ENCODE assay signal across 25 cellular contexts in genomic region chr12:128747441-128747840, GRCh38.
"Had no signal": no experiment of that assay in that cellular context is flagged by ENCODE, and none has a peak within 500 bp of the region (broad histone marks: within the 10 kb centered on the region; RNA-seq: fewer than 3 reads in every experiment).

No MANE protein-coding gene starts in this region.

- H3K27ac Mint-ChIP-seq: dendritic cell treated with granulocyte-macrophage colony-stimulating factor and Interleukin-4, amounts not matched to agents 40 ng/mL and 50 ng/mL, for 4 days; naive thymus-derived CD4-positive, alpha-beta T cell; progenitor cell of endocrine pancreas had no signal

- H3K36me3 Mint-ChIP-seq: naive thymus-derived CD4-positive, alpha-beta T cell had no signal

- H3K27ac ChIP-seq: colonic mucosa, esophagus muscularis mucosa, foreskin keratinocyte, gastroesophageal sphincter, neutrophil, parathyroid adenoma, right lobe of liver, suprapubic skin, transverse colon, upper lobe of right lung, uterus had no signal

- H3K79me2 ChIP-seq: parathyroid adenoma had no signal

- H2AFZ ChIP-seq: parathyroid adenoma had no signal

- H3K27me3 ChIP-seq: colonic mucosa, esophagus muscularis mucosa, foreskin keratinocyte, gastroesophageal sphincter, right lobe of liver, transverse colon, upper lobe of right lung, uterus had no signal

- H3K9me3 ChIP-seq: colonic mucosa, esophagus muscularis mucosa, gastroesophageal sphincter, neutrophil, right lobe of liver, suprapubic skin, transverse colon, upper lobe of right lung, uterus had no signal

- DNase-seq: colonic mucosa; effector CD8-positive, alpha-beta T cell; foreskin keratinocyte; kidney; mesenchymal stem cell; midbrain; naive thymus-derived CD4-positive, alpha-beta T cell; right lobe of liver; small intestine; stimulated activated CD4-positive, alpha-beta T cell treated with anti-CD3 and anti-CD28 coated beads, Interleukin-15, amount 100 ng/mL, for 24 hours; stimulated activated CD4-positive, alpha-beta T cell treated with anti-CD3 and anti-CD28 coated beads, Interleukin-2, amount 100 ng/mL, for 48 hours; stimulated activated naive CD4-positive, alpha-beta T cell; stimulated activated naive CD8-positive, alpha-beta T cell treated with anti-CD3 and anti-CD28 coated beads, Interleukin-15, amount 100 ng/mL, for 72 hours; transverse colon; upper lobe of right lung; uterus had no signal

- H3K4me3 ChIP-seq: colonic mucosa, esophagus muscularis mucosa, gastroesophageal sphincter, right lobe of liver, suprapubic skin, transverse colon, upper lobe of right lung, uterus had no signal

- H3K36me3 ChIP-seq: colonic mucosa, esophagus muscularis mucosa, gastroesophageal sphincter, neutrophil, right lobe of liver, suprapubic skin, transverse colon, upper lobe of right lung, uterus had no signal

- H3K4me1 Mint-ChIP-seq: stimulated activated naive CD8-positive, alpha-beta T cell treated with anti-CD3 and anti-CD28 coated beads, Interleukin-15, amount 100 ng/mL, for 72 hours had no signal

- H3K4me1 ChIP-seq: colonic mucosa, foreskin keratinocyte, parathyroid adenoma, right lobe of liver, suprapubic skin, transverse colon, upper lobe of right lung, uterus had no signal

- H3K9me3 Mint-ChIP-seq: dendritic cell treated with granulocyte-macrophage colony-stimulating factor and Interleukin-4, amounts not matched to agents 40 ng/mL and 50 ng/mL, for 4 days; neural crest cell; stimulated activated naive CD8-positive, alpha-beta T cell treated with anti-CD3 and anti-CD28 coated beads, Interleukin-15, amount 100 ng/mL, for 72 hours had no signal

- ATAC-seq: foreskin keratinocyte; gastroesophageal sphincter; left lobe of liver; naive thymus-derived CD4-positive, alpha-beta T cell; stimulated activated naive CD8-positive, alpha-beta T cell treated with anti-CD3 and anti-CD28 coated beads, Interleukin-15, amount 100 ng/mL, for 72 hours; upper lobe of right lung had no signal

- H3K4me3 Mint-ChIP-seq: dendritic cell treated with granulocyte-macrophage colony-stimulating factor and Interleukin-4, amounts not matched to agents 40 ng/mL and 50 ng/mL, for 4 days; naive thymus-derived CD4-positive, alpha-beta T cell; neural crest cell; stimulated activated naive CD8-positive, alpha-beta T cell treated with anti-CD3 and anti-CD28 coated beads, Interleukin-15, amount 100 ng/mL, for 72 hours had no signal

- H3K9ac ChIP-seq: parathyroid adenoma had no signal
